ENCODE assay signal across 13 cellular contexts in genomic region chr12:124125472-124125871, GRCh38.
DNase-seq lines count a peak whose midpoint lies in the region; ATAC-seq and TF ChIP-seq lines count a peak whose summit lies in the region.
"Had no signal": no experiment of that assay in that cellular context is flagged by ENCODE, and none has a peak within 500 bp of the region (broad histone marks: within the 10 kb centered on the region; RNA-seq: fewer than 3 reads in every experiment).

No MANE protein-coding gene starts in this region.

- H3K4me3 ChIP-seq in spleen = no peak overlapping the region
- no peak overlapping the region for H3K4me3 ChIP-seq in transverse colon
- H3K4me3 ChIP-seq: GM23338, hepatocyte, right lobe of liver, SJSA1, suprapubic skin had no signal

- intact Hi-C loops in spleen (cut with DNase I; ENCODE audit: low total_unique reads) (no loop called here), transverse colon (cut with DNase I; ENCODE audit: low total_unique reads) (no loop called here)

- no peaks in the 10 kb centered on the region for H3K9me3 ChIP-seq in spleen
- H3K9me3 ChIP-seq in transverse colon = no peaks in the 10 kb centered on the region
- H3K9me3 ChIP-seq: right lobe of liver, SJSA1, suprapubic skin had no signal

- H3K4me1 ChIP-seq in spleen = no peaks in the 10 kb centered on the region
- H3K4me1 ChIP-seq in transverse colon = no peaks in the 10 kb centered on the region
- H3K4me1 ChIP-seq: SJSA1, suprapubic skin had no signal

- DNase-seq in NCI-H2171 treated with DMSO at 0.1 percent for 48 hours (lab: John Stamatoyannopoulos, UW) = peak; percentile 5
- no peak for DNase-seq in NCI-H2171 (lab: John Stamatoyannopoulos, UW)
- peak; percentile 93 for DNase-seq in NCI-H345 treated with DMSO at 0.1 percent for 48 hours (lab: John Stamatoyannopoulos, UW; ENCODE audit: unreplicated experiment)
- DNase-seq in renal cortical epithelial cell (ENCODE audit: low read depth) = peak; percentile 49
- no peak for DNase-seq in spleen
- DNase-seq in transverse colon = no peak
- DNase-seq in activated CD4-positive, alpha-beta T cell treated with anti-CD3 and anti-CD28 coated beads for 4 hours = no peak
- DNase-seq: right lobe of liver had no signal

- TF ChIP-seq EP300 in transverse colon (IDR thresholded peaks at IDR 0.05; ENCODE audit: low read depth) = no peak

- ATAC-seq in HG02970 (IDR thresholded peaks at IDR 0.05; ENCODE audit: low FRiP score, unreplicated experiment) = peak; percentile 58
- ATAC-seq: GM23338 had no signal

- H3K36me3 ChIP-seq in spleen = no peaks in the 10 kb centered on the region
- no peaks in the 10 kb centered on the region for H3K36me3 ChIP-seq in transverse colon
- H3K36me3 ChIP-seq: right lobe of liver, SJSA1, suprapubic skin had no signal

- no peak overlapping the region for H3K27ac ChIP-seq in spleen
- no peak overlapping the region for H3K27ac ChIP-seq in transverse colon
- H3K27ac ChIP-seq: hepatocyte, right lobe of liver, SJSA1, suprapubic skin had no signal

- peaks cover 0 to 27% (median 0%) of the 10 kb centered on the region in 7 donors for H3K27me3 ChIP-seq in spleen (replicated peaks in 1 of 7)
- no peaks in the 10 kb centered on the region for H3K27me3 ChIP-seq in transverse colon
- H3K27me3 ChIP-seq: hepatocyte, right lobe of liver, suprapubic skin had no signal

- in situ Hi-C loops in transverse colon (cut with MboI; ENCODE audit: low pct_ligation_motif_present in 1 of 4, low pct_unique_long_range_greater_than_20kb in 1 of 4, low sequenced_read_pairs in 3 of 4) = no loop called here

- TF ChIP-seq CTCF in spleen (IDR thresholded peaks at IDR 0.05 in 8 of 11, conservative IDR thresholded peaks at IDR 0.05 in 3 of 11) (no peak), transverse colon (IDR thresholded peaks at IDR 0.05) (no peak)

- TF ChIP-seq POLR2A in spleen (IDR thresholded peaks at IDR 0.05) = no peak
- TF ChIP-seq POLR2A in transverse colon (IDR thresholded peaks at IDR 0.05) = no peak

- 23 to 39% (median 34%) methylated on average over 7 of the region's 7 CpGs for WGBS in spleen, 5 donors
- WGBS in transverse colon (ENCODE audit: low coverage in 1 of 2), 2 donors = 33 to 40% methylated on average over 2 to 7 of the region's 7 CpGs

Comparison
In these comparisons a context has a peak if more than half of its experiments do, and no peak if none do; other contexts are left out.
1. DNase-seq: peak in NCI-H2171 treated with DMSO at 0.1 percent for 48 hours (single experiment), NCI-H345 treated with DMSO at 0.1 percent for 48 hours (single experiment) and renal cortical epithelial cell (single experiment); none in NCI-H2171 (single experiment), spleen (single experiment), transverse colon (single experiment) and activated CD4-positive, alpha-beta T cell treated with anti-CD3 and anti-CD28 coated beads for 4 hours (0 of 2).